12 cellular contexts compared by ENCODE assay signal in the genomic region with DNA sequence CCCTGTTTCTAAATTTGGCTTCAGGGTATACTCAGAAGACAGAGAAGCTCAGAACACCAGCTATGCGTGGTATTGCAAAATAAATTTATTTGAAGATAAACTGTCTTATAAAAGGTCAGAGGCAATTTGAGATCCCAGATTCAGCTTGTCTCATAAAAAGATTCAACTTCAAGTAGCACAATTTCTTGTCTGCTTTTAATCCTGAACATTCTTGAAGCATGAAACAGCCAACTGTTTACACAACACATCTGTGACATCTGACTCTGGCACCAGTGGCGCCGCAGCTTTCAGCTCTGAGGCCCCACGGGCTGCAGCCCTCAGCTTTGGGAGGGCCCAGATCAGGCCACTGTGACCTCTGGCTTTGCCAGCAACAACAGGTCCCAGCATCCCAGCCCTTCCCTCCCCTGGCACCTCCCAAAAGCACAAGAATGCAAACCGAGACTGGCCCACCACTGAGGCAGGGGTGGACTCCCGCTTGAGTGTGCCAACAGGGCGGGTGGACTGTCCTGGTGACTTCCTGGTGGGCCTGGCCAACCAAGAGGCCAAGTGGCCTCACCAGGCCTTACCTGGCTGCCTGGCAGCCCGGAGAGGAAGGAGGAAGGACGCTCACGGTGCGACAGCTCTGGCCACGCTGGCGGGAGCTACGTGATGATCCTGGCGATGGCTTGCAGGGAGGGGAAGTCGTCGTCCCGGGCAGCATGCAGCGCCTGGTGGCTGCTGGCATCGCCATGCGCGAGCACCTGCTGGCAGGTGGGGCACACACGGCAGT. TPM values are rescaled to one million over a fixed set of nuclear protein-coding genes. Genes with fewer than 3 reads are reported as not detected.
DNase-seq lines count a peak whose midpoint lies in the region; ATAC-seq and TF ChIP-seq lines count a peak whose summit lies in the region.
"Had no signal": no experiment of that assay in that cellular context is flagged by ENCODE, and none has a peak within 500 bp of the region (broad histone marks: within the 10 kb centered on the region; RNA-seq: fewer than 3 reads in every experiment).

No MANE protein-coding gene starts in this region.

- H3F3A ChIP-seq in PC-3 (ENCODE audit: low read length, unreplicated experiment) = no peaks in the 10 kb centered on the region

- H3K9me2 ChIP-seq in PC-3 (replicated peaks; ENCODE audit: low read length) = no peaks in the 10 kb centered on the region

- no peak overlapping the region for H3K4me2 ChIP-seq in PC-3 (ENCODE audit: low read length)
- H3K4me2 ChIP-seq: BLaER1 had no signal

- H3K9ac ChIP-seq in PC-3 (ENCODE audit: low read length) = no peak overlapping the region
- H3K9ac ChIP-seq: BLaER1 had no signal

- H3K36me3 ChIP-seq in PC-3 (ENCODE audit: low read depth, low read length) (peaks cover 3% of the 10 kb centered on the region; the same call in 1 of the 2 replicates), prostate gland (peaks cover 12 to 32% of the 10 kb centered on the region in 2 donors)

- CTCF ChIA-PET in PC-3 (lab: Charles Lee) = interaction anchor here (0.5 kb wide), 1 partner anchor 168 kb away, joined by 3 read pairs; no protein-coding TSS in a partner anchor
- CTCF ChIA-PET in activated CD4-positive, alpha-beta memory T cell treated with anti-CD3 and anti-CD28 coated beads for 36 hours (lab: Charles Lee) = interaction anchor here (0.7 to 1.0 kb wide), 2 partner anchors 7 to 215 kb away, joined by 3 read pairs; a partner anchor contains a TSS

- H4K20me1 ChIP-seq in PC-3 (ENCODE audit: low read length) = no peaks in the 10 kb centered on the region

- 69% methylated on average over 17 of the region's 23 CpGs for WGBS in prostate gland

- DNase-seq in AG08395 (ENCODE audit: low spot score) (peak; percentile 48), PC-3 (no peak), fibroblast of mammary gland (ENCODE audit: low read depth) (peak; percentile 27), prostate gland (ENCODE audit: low spot score) (no peak), NCI-H2196 treated with DMSO at 0.1 percent for 48 hours (lab: John Stamatoyannopoulos, UW; ENCODE audit: unreplicated experiment) (no peak)
- no peak for DNase-seq in activated CD4-positive, alpha-beta memory T cell treated with anti-CD3 and anti-CD28 coated beads for 36 hours
- DNase-seq: DND-41, H7, mesendoderm, occipital lobe had no signal

- no peak for TF ChIP-seq POLR2A in prostate gland (IDR thresholded peaks at IDR 0.05)

- no peak overlapping the region for H3K4me3 Mint-ChIP-seq in activated CD4-positive, alpha-beta memory T cell treated with anti-CD3 and anti-CD28 coated beads for 36 hours

- TF ChIP-seq CTCF in PC-3 (conservative IDR thresholded peaks at IDR 0.05; ENCODE audit: low read depth, low read length) (no peak), fibroblast of mammary gland (conservative IDR thresholded peaks at IDR 0.05; ENCODE audit: control insufficient read depth, insufficient read depth, low read depth, low read length) (no peak), prostate gland (IDR thresholded peaks at IDR 0.05) (no peak)

- TSS peak; percentile 25 for BruUV-seq in PC-3 (replicated peaks; lab: Mats Ljungman, UMichigan)

- no peaks in the 10 kb centered on the region for H3K9me3 Mint-ChIP-seq in activated CD4-positive, alpha-beta memory T cell treated with anti-CD3 and anti-CD28 coated beads for 36 hours

- POLR2A ChIA-PET in PC-3 (lab: Charles Lee; ENCODE audit: unreplicated experiment) = no interaction called here
- POLR2A ChIA-PET in activated CD4-positive, alpha-beta memory T cell treated with anti-CD3 and anti-CD28 coated beads for 36 hours (lab: Charles Lee) = no interaction called here

- H3K4me1 ChIP-seq in PC-3 (ENCODE audit: insufficient read depth, low read length) (peaks cover 4% of the 10 kb centered on the region; the same call in 1 of the 2 replicates), prostate gland (replicated peaks) (no peaks in the 10 kb centered on the region)

- no peak for ATAC-seq in PC-3

- no peaks in the 10 kb centered on the region for H3K79me2 ChIP-seq in PC-3 (ENCODE audit: low read length)

- H3K27me3 ChIP-seq in PC-3 (ENCODE audit: low read length) (no peaks in the 10 kb centered on the region), prostate gland (replicated peaks; ENCODE audit: insufficient read depth) (no peaks in the 10 kb centered on the region)
- H3K27me3 ChIP-seq: cardiac muscle cell had no signal

- H3K4me3 ChIP-seq in PC-3 (ENCODE audit: low read length) = no peak overlapping the region
- H3K4me3 ChIP-seq in fibroblast of mammary gland (ENCODE audit: control insufficient read depth, low read depth, low read length) = no peak overlapping the region
- H3K4me3 ChIP-seq in prostate gland = no peak overlapping the region
- H3K4me3 ChIP-seq: BLaER1, cardiac muscle cell had no signal

- H3K36me3 Mint-ChIP-seq in activated CD4-positive, alpha-beta memory T cell treated with anti-CD3 and anti-CD28 coated beads for 36 hours = peaks cover 24% of the 10 kb centered on the region

- peaks cover 14% of the 10 kb centered on the region for H3K4me1 Mint-ChIP-seq in activated CD4-positive, alpha-beta memory T cell treated with anti-CD3 and anti-CD28 coated beads for 36 hours (ENCODE audit: low read depth)

- no peak overlapping the region for H3K27ac Mint-ChIP-seq in activated CD4-positive, alpha-beta memory T cell treated with anti-CD3 and anti-CD28 coated beads for 36 hours

- H3K27me3 Mint-ChIP-seq in activated CD4-positive, alpha-beta memory T cell treated with anti-CD3 and anti-CD28 coated beads for 36 hours = no peaks in the 10 kb centered on the region

- H2AFZ ChIP-seq in PC-3 (ENCODE audit: low read length) = no peak overlapping the region

- H3K9me3 ChIP-seq in PC-3 (ENCODE audit: low read length) (no peaks in the 10 kb centered on the region), prostate gland (no peaks in the 10 kb centered on the region)
- H3K9me3 ChIP-seq: BLaER1 had no signal

- no peak overlapping the region for H3K27ac ChIP-seq in PC-3 (ENCODE audit: low read length)
- peak overlapping the region in 1 of 2 donors; percentile 14 for H3K27ac ChIP-seq in prostate gland
- H3K27ac ChIP-seq: BLaER1, cardiac muscle cell had no signal

- intact Hi-C loops in PC-3 (cut with micrococcal nuclease) (no loop called here), prostate gland (cut with DNase I) (no loop called here)
- intact Hi-C loops in activated CD4-positive, alpha-beta memory T cell treated with anti-CD3 and anti-CD28 coated beads for 36 hours (cut with micrococcal nuclease) = no loop called here

RNA-seq across cellular contexts. Expression of a gene that starts 8.0 kb away (rescaled TPM):
- total RNA-seq in PC-3 (2014; rRNA removed) = 1.5 and 2.8 TPM in 2 replicates
- total RNA-seq in activated CD4-positive, alpha-beta memory T cell treated with anti-CD3 and anti-CD28 coated beads for 36 hours = 10 to 100 TPM; 11.9 to 12.4 TPM
- total RNA-seq in prostate gland = 10 to 100 TPM in 1 of 2 donors, 1 to 10 TPM in 1; 4.0 to 16.1 TPM

RNA-seq across cellular contexts. Expression of a gene that starts 11.8 kb away (rescaled TPM):
- total RNA-seq in PC-3 (2014; rRNA removed) (44.4 and 60.1 TPM in 2 replicates), prostate gland (10 to 100 TPM; 30.7 to 74.3 TPM)
- total RNA-seq in activated CD4-positive, alpha-beta memory T cell treated with anti-CD3 and anti-CD28 coated beads for 36 hours = 10 to 100 TPM; 67.2 to 67.6 TPM

RNA-seq across cellular contexts. Expression of a gene that starts 13.8 kb away (rescaled TPM):
- 66.8 and 77.2 TPM in 2 replicates for total RNA-seq in PC-3 (2014; rRNA removed)
- total RNA-seq in activated CD4-positive, alpha-beta memory T cell treated with anti-CD3 and anti-CD28 coated beads for 36 hours = 10 to 100 TPM; 34.4 to 37.5 TPM
- total RNA-seq in prostate gland = 10 to 100 TPM; 21.1 to 26.6 TPM

RNA-seq across cellular contexts. Expression of a gene that starts 16.5 kb away (rescaled TPM):
- total RNA-seq in PC-3 (2014; rRNA removed) = 2.4 and 3.4 TPM in 2 replicates
- not detected for total RNA-seq in activated CD4-positive, alpha-beta memory T cell treated with anti-CD3 and anti-CD28 coated beads for 36 hours
- total RNA-seq in prostate gland = 1 to 10 TPM in 1 of 2 donors, under 1 TPM in 1; 0.32 to 5.0 TPM
- total RNA-seq: H7 had no signal

RNA-seq across cellular contexts. Expression of a gene that starts 21.8 kb away (rescaled TPM):
- total RNA-seq in PC-3 (2014; rRNA removed) (3.8 and 5.6 TPM in 2 replicates), prostate gland (1 to 10 TPM; 1.8 to 3.6 TPM)
- total RNA-seq in activated CD4-positive, alpha-beta memory T cell treated with anti-CD3 and anti-CD28 coated beads for 36 hours = 1 to 10 TPM; 1.3 to 2.0 TPM
- total RNA-seq: occipital lobe had no signal

Comparison
In these comparisons a context has a peak if more than half of its experiments do, and no peak if none do; other contexts are left out.
1. DNase-seq: peak in AG08395 (single experiment) and fibroblast of mammary gland (single experiment); none in PC-3 (single experiment), activated CD4-positive, alpha-beta memory T cell treated with anti-CD3 and anti-CD28 coated beads for 36 hours (single experiment), prostate gland (single experiment) and NCI-H2196 treated with DMSO at 0.1 percent for 48 hours (single experiment).